ENCODE assay signal across 28 cellular contexts in genomic region chr14:104087505-104087904, GRCh38. TPM values are rescaled to one million over a fixed set of nuclear protein-coding genes. Genes with fewer than 3 reads are reported as not detected.
DNase-seq lines count a peak whose midpoint lies in the region; ATAC-seq and TF ChIP-seq lines count a peak whose summit lies in the region.
"Had no signal": no experiment of that assay in that cellular context is flagged by ENCODE, and none has a peak within 500 bp of the region (broad histone marks: within the 10 kb centered on the region; RNA-seq: fewer than 3 reads in every experiment).

No MANE protein-coding gene starts in this region.

- H3K4me3 ChIP-seq in H7 (ENCODE audit: insufficient read depth, low read depth, low read length) (no peak overlapping the region), duodenal mucosa (ENCODE audit: low read depth in 1 of 2, low read length in 2 of 2) (no peak overlapping the region), left lung (no peak overlapping the region)
- H3K4me3 ChIP-seq: Peyer's patch, tibial nerve had no signal

- H3K9me3 ChIP-seq in duodenal mucosa (ENCODE audit: control insufficient read depth in 1 of 2, low read length in 2 of 2) (no peaks in the 10 kb centered on the region), left lung (no peaks in the 10 kb centered on the region)
- H3K9me3 ChIP-seq: Peyer's patch had no signal

- peaks cover 43 to 57% of the 10 kb centered on the region in 2 donors for H3K4me1 ChIP-seq in duodenal mucosa (ENCODE audit: control insufficient read depth in 1 of 2, insufficient read depth in 2 of 2, low read length in 2 of 2)
- no peaks in the 10 kb centered on the region for H3K4me1 ChIP-seq in left lung

- intact Hi-C loops in left colon (cut with DNase I, micrococcal nuclease): no loop called here
- intact Hi-C loops in posterior vena cava (cut with DNase I): loop anchor here in 1 of 2 donors (5.0 kb wide), 1 partner anchor 555 kb away; no protein-coding TSS in a partner anchor
- intact Hi-C loops in left lung (cut with DNase I): no loop called here

- DNase-seq in H7 (peak; percentile 52), left colon (peak; percentile 39 to 51), posterior vena cava (ENCODE audit: low spot score) (peak; percentile 74), left lung (no peak), SW 1271 (lab: John Stamatoyannopoulos, UW) (no peak)
- no peak for DNase-seq in activated CD4-positive, alpha-beta T cell treated with anti-CD3 and anti-CD28 coated beads for 1 hour
- no peak for DNase-seq in activated naive CD4-positive, alpha-beta T cell treated with Interleukin-2 at 50 U/mL for 16 hours
- DNase-seq: ACHN; activated CD4-positive, alpha-beta T cell treated with anti-CD3 and anti-CD28 coated beads, Interleukin-2, amount 10 ng/mL, durations not matched to agents 7 days and 5 days; activated naive CD8-positive, alpha-beta T cell treated with anti-CD3 and anti-CD28 coated beads for 36 hours; activated T-cell treated with anti-CD3 and anti-CD28 coated beads, Interleukin-2, amount 50 U/mL, for 1 hour; anterior cingulate cortex; DMS153; effector memory CD8-positive, alpha-beta T cell; HCEC 1CT; IMR-90; NCI-H146; NCI-H2107; NCI-H446; NCI-H774; SIG-M5; stimulated activated CD4-positive, alpha-beta T cell treated with anti-CD3 and anti-CD28 coated beads, Interleukin-15, amount 100 ng/mL, for 24 hours; stimulated activated CD4-positive, alpha-beta T cell treated with anti-CD3 and anti-CD28 coated beads, Interleukin-4, amount 100 ng/mL, for 4 hours had no signal

- ATAC-seq in left colon (no peak), left lung (no peak)
- ATAC-seq: effector memory CD8-positive, alpha-beta T cell; esophagus mucosa had no signal

- H3K36me3 ChIP-seq in H7 (replicated peaks; ENCODE audit: control insufficient read depth, insufficient read depth, low read length) (no peaks in the 10 kb centered on the region), duodenal mucosa (ENCODE audit: control insufficient read depth in 1 of 2, insufficient read depth in 2 of 2, low read length in 2 of 2) (no peaks in the 10 kb centered on the region), left lung (no peaks in the 10 kb centered on the region)
- H3K36me3 ChIP-seq: Peyer's patch, tibial nerve had no signal

- peak overlapping the region in 1 of 2 donors; percentile 39 for H3K9ac ChIP-seq in duodenal mucosa (ENCODE audit: low read depth in 1 of 2, low read length in 2 of 2)

- no peak for TF ChIP-seq CTCF in left lung (IDR thresholded peaks at IDR 0.05)

- H3K27me3 ChIP-seq in H7 (ENCODE audit: control insufficient read depth, insufficient read depth, low read length): peaks cover 10% of the 10 kb centered on the region
- H3K27me3 ChIP-seq in duodenal mucosa (ENCODE audit: control insufficient read depth in 1 of 2, insufficient read depth in 2 of 2, low read length in 2 of 2): peaks cover 4 to 5% of the 10 kb centered on the region in 2 donors
- peaks cover 5 to 66% of the 10 kb centered on the region in 2 donors for H3K27me3 ChIP-seq in left lung
- H3K27me3 ChIP-seq: Peyer's patch had no signal

- peak overlapping the region; percentile 55 for H3K27ac ChIP-seq in duodenal mucosa (ENCODE audit: low read depth, low read length)
- no peak overlapping the region for H3K27ac ChIP-seq in left lung
- H3K27ac ChIP-seq: tibial nerve had no signal

RNA-seq across cellular contexts. Expression of gene ASPG, which starts 2.0 kb away (rescaled TPM):
- 0.17 and 2.9 TPM in 2 replicates for total RNA-seq in H7 (2014; rRNA removed; shearing (Covaris generic))
- total RNA-seq in left colon (10 to 100 TPM in 1 of 2 donors, 1 to 10 TPM in 1; 9.4 to 60.8 TPM), posterior vena cava (1 to 10 TPM; 1.3 to 3.2 TPM), left lung (1 to 10 TPM; 1.4 TPM)
- total RNA-seq: activated CD4-positive, alpha-beta T cell treated with anti-CD3 and anti-CD28 coated beads, Interleukin-2, amount 10 ng/mL, durations not matched to agents 7 days and 5 days; activated naive CD8-positive, alpha-beta T cell treated with anti-CD3 and anti-CD28 coated beads for 36 hours; fibroblast of villous mesenchyme; IMR-90 had no signal

RNA-seq across cellular contexts. Expression of gene KIF26A, which starts 50.9 kb away (rescaled TPM):
- total RNA-seq in H7 (2014; rRNA removed; shearing (Covaris generic)): 59.2 and 61.0 TPM in 2 replicates
- total RNA-seq in left colon: 1 to 10 TPM; 5.7 to 5.8 TPM
- total RNA-seq in posterior vena cava: 1 to 10 TPM; 5.0 to 6.9 TPM
- total RNA-seq in left lung: 1 to 10 TPM; 4.5 to 5.4 TPM
- total RNA-seq: IMR-90 had no signal

Comparison
In these comparisons a context has a peak if more than half of its experiments do, and no peak if none do; other contexts are left out.
1. DNase-seq: peak in H7 (single experiment), left colon (2 of 2) and posterior vena cava (single experiment); none in left lung (0 of 2), activated CD4-positive, alpha-beta T cell treated with anti-CD3 and anti-CD28 coated beads for 1 hour (single experiment), activated naive CD4-positive, alpha-beta T cell treated with Interleukin-2 at 50 U/mL for 16 hours (single experiment) and SW 1271 (0 of 2).